18 cellular contexts compared by ENCODE assay signal in genomic region chr11:72389116-72389515, GRCh38.
"Had no signal": no experiment of that assay in that cellular context is flagged by ENCODE, and none has a peak within 500 bp of the region (broad histone marks: within the 10 kb centered on the region; RNA-seq: fewer than 3 reads in every experiment).

No MANE protein-coding gene starts in this region.

- H3K4me3 ChIP-seq: colonic mucosa, gastrocnemius medialis, heart right ventricle, mucosa of descending colon, right atrium auricular region, sigmoid colon, skin epidermis, suprapubic skin, thyroid gland had no signal

- ATAC-seq: gastrocnemius medialis; heart right ventricle; left lobe of liver; mucosa of descending colon; naive thymus-derived CD8-positive, alpha-beta T cell had no signal

- H3K27ac ChIP-seq: colonic mucosa, gastrocnemius medialis, heart right ventricle, right atrium auricular region, sigmoid colon, skin epidermis, suprapubic skin, thyroid gland had no signal

- H3K9me3 ChIP-seq: colonic mucosa, gastrocnemius medialis, sigmoid colon, suprapubic skin, thyroid gland had no signal

- H3K27me3 Mint-ChIP-seq: naive thymus-derived CD8-positive, alpha-beta T cell; type B pancreatic cell had no signal

- H3K9me3 Mint-ChIP-seq: endodermal cell had no signal

- H3K27me3 ChIP-seq: colonic mucosa, gastrocnemius medialis, heart right ventricle, right atrium auricular region, sigmoid colon, suprapubic skin, thyroid gland had no signal

- H3K4me1 Mint-ChIP-seq: endodermal cell had no signal

- H3K36me3 ChIP-seq: colonic mucosa, gastrocnemius medialis, right atrium auricular region, sigmoid colon, suprapubic skin, thyroid gland had no signal

- H3K4me3 Mint-ChIP-seq: endodermal cell; naive thymus-derived CD8-positive, alpha-beta T cell; neural crest cell; type B pancreatic cell had no signal

- DNase-seq: colonic mucosa; dermis blood vessel endothelial cell; endodermal cell; gastrocnemius medialis; heart right ventricle; hypothalamus; mucosa of descending colon; naive thymus-derived CD8-positive, alpha-beta T cell; sigmoid colon; stimulated activated CD4-positive, alpha-beta T cell treated with anti-CD3 and anti-CD28 coated beads, Interleukin-2, amount 100 ng/mL, for 24 hours; stimulated activated naive CD4-positive, alpha-beta T cell; thyroid gland had no signal

- H3K27ac Mint-ChIP-seq: endodermal cell; naive thymus-derived CD8-positive, alpha-beta T cell; type B pancreatic cell had no signal

- H3K4me1 ChIP-seq: colonic mucosa, gastrocnemius medialis, right atrium auricular region, suprapubic skin, thyroid gland had no signal
